In genomic region chr19:17725422-17726078, GRCh38 we compare ENCODE assay signal across 13 cellular contexts. TPM values are rescaled to one million over a fixed set of nuclear protein-coding genes. Genes with fewer than 3 reads are reported as not detected.
DNase-seq lines count a peak whose midpoint lies in the region; FAIRE-seq and TF ChIP-seq lines count a peak whose summit lies in the region.
"Had no signal": no experiment of that assay in that cellular context is flagged by ENCODE, and none has a peak within 500 bp of the region (broad histone marks: within the 10 kb centered on the region; RNA-seq: fewer than 3 reads in every experiment).

No MANE protein-coding gene starts in this region.

- no peak for TF ChIP-seq POLR2A in GM12892 (IDR thresholded peaks at IDR 0.05; ENCODE audit: low read depth, low read length)

- POLR2A ChIA-PET in AG04449 (lab: Yijun Ruan, JAX): no interaction called here

- FAIRE-seq in GM12892 (lab: Jason Lieb, UNC): no peak
- FAIRE-seq: islet of Langerhans had no signal

- H3K36me3 ChIP-seq in kidney epithelial cell (ENCODE audit: control insufficient read depth, insufficient read depth, low read length): peaks cover 3% of the 10 kb centered on the region

- no peak overlapping the region for H3K4me3 ChIP-seq in AG04449 (ENCODE audit: low read depth, low read length)
- no peak overlapping the region for H3K4me3 ChIP-seq in kidney epithelial cell (ENCODE audit: low read depth, low read length)
- no peak overlapping the region for H3K4me3 ChIP-seq in coronary artery

- TF ChIP-seq CTCF in AG04449 (IDR thresholded peaks at IDR 0.05; ENCODE audit: insufficient read depth, low read length, missing control alignments) (peak; percentile 29), GM12874 (IDR thresholded peaks at IDR 0.05; ENCODE audit: insufficient read depth, low read depth, low read length) (peak; percentile 70), VCaP (conservative IDR thresholded peaks at IDR 0.05) (peak; percentile 40; the same call in 1 of the 2 replicates), kidney epithelial cell (IDR thresholded peaks at IDR 0.05; ENCODE audit: insufficient read depth, low read length, poor library complexity, severe bottlenecking) (peak; percentile 40), coronary artery (IDR thresholded peaks at IDR 0.05) (no peak)

- H3K27me3 ChIP-seq in kidney epithelial cell (ENCODE audit: control insufficient read depth, insufficient read depth, low read length): no peaks in the 10 kb centered on the region

- DNase-seq in AG04449 (ENCODE audit: low read depth, low spot score) (no peak), kidney epithelial cell (ENCODE audit: low read depth) (no peak), GM12892 (ENCODE audit: insufficient read length) (no peak), coronary artery (ENCODE audit: low spot score) (no peak), SIG-M5 (lab: John Stamatoyannopoulos, UW) (no peak)
- DNase-seq in activated effector memory CD4-positive, alpha-beta T cell treated with Interleukin-2 at 50 U/mL for 16 hours: no peak
- DNase-seq: effector memory CD8-positive, alpha-beta T cell; T-helper 2 cell had no signal

- H3K27ac ChIP-seq in VCaP (no peak overlapping the region), coronary artery (no peak overlapping the region)
- H3K27ac ChIP-seq: parathyroid adenoma had no signal

- CTCF ChIA-PET in AG04449 (lab: Yijun Ruan, JAX): no interaction called here

RNA-seq across cellular contexts. Expression of gene MAP1S, which starts 6.3 kb away (rescaled TPM):
- 43.1 and 57.4 TPM in 2 replicates for total RNA-seq in kidney epithelial cell
- polyA plus RNA-seq in GM12892 (2012; ENCODE audit: missing spikeins): 16.0 TPM

RNA-seq across cellular contexts. Expression of gene FCHO1, which starts 25.7 kb away (rescaled TPM):
- 1.5 and 3.8 TPM in 2 replicates for total RNA-seq in kidney epithelial cell
- polyA plus RNA-seq in GM12892 (2012; ENCODE audit: missing spikeins): 19.9 TPM

RNA-seq across cellular contexts. Expression of gene UNC13A, which starts 37.4 kb away (rescaled TPM):
- total RNA-seq in kidney epithelial cell: 0.27 and 2.0 TPM in 2 replicates
- polyA plus RNA-seq in GM12892 (2012; ENCODE audit: missing spikeins): 0.68 TPM
- total RNA-seq: activated T-helper 1 cell treated with anti-CD3 and anti-CD28 coated beads, Interleukin-12 subunit alpha, Interleukin-12 subunit beta, Interleukin-2, Interleukin-4 antibody, amounts not matched to agents 30 ng/mL and 10 ng/mL and 1 ng/mL, durations not matched to agents 14 hours and 24 hours and 36 hours had no signal
